In the genomic region with DNA sequence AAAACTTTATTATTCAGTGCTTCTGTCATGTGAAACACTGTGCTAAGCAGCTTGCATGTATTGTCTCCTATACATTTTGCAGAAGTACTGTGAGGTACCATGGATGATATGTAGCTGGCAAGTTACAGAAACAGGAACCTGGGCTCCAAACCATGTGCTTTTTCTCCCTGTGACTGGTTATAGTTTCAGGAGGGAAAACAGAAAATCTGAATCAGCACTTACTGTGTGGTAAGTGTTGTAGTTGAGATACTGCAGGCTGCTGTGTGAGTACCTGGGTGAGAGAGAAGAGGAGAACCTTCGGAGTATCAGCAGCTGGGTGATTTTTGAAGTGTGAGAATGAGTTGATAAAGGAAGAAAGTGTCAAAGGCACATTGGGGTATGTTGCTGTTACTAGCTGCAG, we compare ENCODE assay signal across 1 cellular context.
TF ChIP-seq lines count a peak whose summit lies in the region.

No MANE protein-coding gene starts in this region.

TF ChIP-seq in SK-N-SH treated with all-trans-retinoic acid at 6 μM for 48 hours, 23 proteins besides CTCF, POLR2A, EP300 and RAD21 (continued from another document):
- TF ChIP-seq, protein P1, sequence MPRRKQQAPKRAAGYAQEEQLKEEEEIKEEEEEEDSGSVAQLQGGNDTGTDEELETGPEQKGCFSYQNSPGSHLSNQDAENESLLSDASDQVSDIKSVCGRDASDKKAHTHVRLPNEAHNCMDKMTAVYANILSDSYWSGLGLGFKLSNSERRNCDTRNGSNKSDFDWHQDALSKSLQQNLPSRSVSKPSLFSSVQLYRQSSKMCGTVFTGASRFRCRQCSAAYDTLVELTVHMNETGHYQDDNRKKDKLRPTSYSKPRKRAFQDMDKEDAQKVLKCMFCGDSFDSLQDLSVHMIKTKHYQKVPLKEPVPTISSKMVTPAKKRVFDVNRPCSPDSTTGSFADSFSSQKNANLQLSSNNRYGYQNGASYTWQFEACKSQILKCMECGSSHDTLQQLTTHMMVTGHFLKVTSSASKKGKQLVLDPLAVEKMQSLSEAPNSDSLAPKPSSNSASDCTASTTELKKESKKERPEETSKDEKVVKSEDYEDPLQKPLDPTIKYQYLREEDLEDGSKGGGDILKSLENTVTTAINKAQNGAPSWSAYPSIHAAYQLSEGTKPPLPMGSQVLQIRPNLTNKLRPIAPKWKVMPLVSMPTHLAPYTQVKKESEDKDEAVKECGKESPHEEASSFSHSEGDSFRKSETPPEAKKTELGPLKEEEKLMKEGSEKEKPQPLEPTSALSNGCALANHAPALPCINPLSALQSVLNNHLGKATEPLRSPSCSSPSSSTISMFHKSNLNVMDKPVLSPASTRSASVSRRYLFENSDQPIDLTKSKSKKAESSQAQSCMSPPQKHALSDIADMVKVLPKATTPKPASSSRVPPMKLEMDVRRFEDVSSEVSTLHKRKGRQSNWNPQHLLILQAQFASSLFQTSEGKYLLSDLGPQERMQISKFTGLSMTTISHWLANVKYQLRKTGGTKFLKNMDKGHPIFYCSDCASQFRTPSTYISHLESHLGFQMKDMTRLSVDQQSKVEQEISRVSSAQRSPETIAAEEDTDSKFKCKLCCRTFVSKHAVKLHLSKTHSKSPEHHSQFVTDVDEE (CRISPR knock-in tag; IDR thresholded peaks at IDR 0.05): no peak
- TF ChIP-seq TCF4 (CRISPR knock-in tag; IDR thresholded peaks at IDR 0.05; ENCODE audit: borderline replicate concordance) (no peak), ARNTL (CRISPR knock-in tag; IDR thresholded peaks at IDR 0.05; ENCODE audit: borderline replicate concordance, low read depth) (no peak), SNAI2 (CRISPR knock-in tag; IDR thresholded peaks at IDR 0.05) (no peak), OSR1 (CRISPR knock-in tag; IDR thresholded peaks at IDR 0.05) (no peak), ISL1 (CRISPR knock-in tag; IDR thresholded peaks at IDR 0.05) (no peak), ZFP30 (CRISPR knock-in tag; IDR thresholded peaks at IDR 0.05) (no peak), PPARA (CRISPR knock-in tag; IDR thresholded peaks at IDR 0.05; ENCODE audit: borderline replicate concordance) (no peak), ZNF565 (CRISPR knock-in tag; conservative IDR thresholded peaks at IDR 0.05; ENCODE audit: low read depth) (no peak), BACH2 (CRISPR knock-in tag; IDR thresholded peaks at IDR 0.05; ENCODE audit: borderline replicate concordance) (no peak), CSRNP3 (CRISPR knock-in tag; IDR thresholded peaks at IDR 0.05) (no peak), ZNF70 (CRISPR knock-in tag; IDR thresholded peaks at IDR 0.05) (no peak)
